In genomic region chr18:501406-501714, GRCh38 we compare ENCODE assay signal across 18 cellular contexts. TPM values are rescaled to one million over a fixed set of nuclear protein-coding genes. Genes with fewer than 3 reads are reported as not detected.
DNase-seq lines count a peak whose midpoint lies in the region; ATAC-seq and TF ChIP-seq lines count a peak whose summit lies in the region.
"Had no signal": no experiment of that assay in that cellular context is flagged by ENCODE, and none has a peak within 500 bp of the region (broad histone marks: within the 10 kb centered on the region; RNA-seq: fewer than 3 reads in every experiment).

No MANE protein-coding gene starts in this region.

- H3K4me1 ChIP-seq in HUES48 (ENCODE audit: control insufficient read depth, insufficient read depth, low read length) (peaks cover 11% of the 10 kb centered on the region; the same call in 1 of the 2 replicates), smooth muscle cell (ENCODE audit: low read depth) (peaks cover 6% of the 10 kb centered on the region)
- H3K4me1 ChIP-seq: HAP-1 had no signal

- H3K36me3 ChIP-seq in HUES48 (ENCODE audit: control insufficient read depth, insufficient read depth, low read length) (no peaks in the 10 kb centered on the region), smooth muscle cell (ENCODE audit: low read depth) (no peaks in the 10 kb centered on the region)
- H3K36me3 ChIP-seq: BLaER1 treated with 17β-estradiol and CSF1 and Interleukin-3, amounts not matched to agents 10 nM and 100 nM; esophagus squamous epithelium; HAP-1 had no signal

- H3F3A ChIP-seq in smooth muscle cell (ENCODE audit: low read depth), result peaks cover 8% of the 10 kb centered on the region

- H3K27ac ChIP-seq in HUES48 (ENCODE audit: low read depth, low read length) (no peak overlapping the region), smooth muscle cell (ENCODE audit: low read depth) (no peak overlapping the region)

- H2AFZ ChIP-seq in smooth muscle cell (ENCODE audit: low read depth), result peak overlapping the region; percentile 43

- H3K27ac Mint-ChIP-seq in brain, result peak overlapping the region in 2 of 5 experiments; percentile 70 to 81
- H3K27ac Mint-ChIP-seq: activated naive CD8-positive, alpha-beta T cell treated with anti-CD3 and anti-CD28 coated beads, Interleukin-2, amount 10 ng/mL, durations not matched to agents 7 days and 5 days; stimulated activated effector memory CD8-positive, alpha-beta T cell treated with anti-CD3 and anti-CD28 coated beads, Interleukin-12 subunit alpha, Interleukin-12 subunit beta, amount 100 ng/mL, for 72 hours had no signal

- 12% methylated on average over 11 of the region's 11 CpGs for WGBS in smooth muscle cell (ENCODE audit: low lambda C conversion rate)

- peak overlapping the region; percentile 87 for H3K4me2 ChIP-seq in smooth muscle cell

- H3K9ac ChIP-seq in HUES48 (ENCODE audit: low read depth, low read length) (no peak overlapping the region), smooth muscle cell (ENCODE audit: low read depth) (no peak overlapping the region)

- H3K79me2 ChIP-seq in smooth muscle cell (ENCODE audit: low read depth), result peaks cover 3% of the 10 kb centered on the region

- H3K27me3 Mint-ChIP-seq in brain, result peaks cover 77% of the 10 kb centered on the region

- ATAC-seq in HG03520 (IDR thresholded peaks at IDR 0.05; ENCODE audit: unreplicated experiment), result no peak
- ATAC-seq: K562; stimulated activated effector memory CD8-positive, alpha-beta T cell treated with anti-CD3 and anti-CD28 coated beads, Interleukin-12 subunit alpha, Interleukin-12 subunit beta, amount 100 ng/mL, for 72 hours had no signal

- H3K27me3 ChIP-seq in HUES48 (ENCODE audit: control insufficient read depth, insufficient read depth, low read length) (peaks cover 67% of the 10 kb centered on the region), smooth muscle cell (ENCODE audit: low read depth) (peaks cover 22% of the 10 kb centered on the region)

- peaks cover 30% of the 10 kb centered on the region for H3K4me1 Mint-ChIP-seq in brain
- H3K4me1 Mint-ChIP-seq: activated naive CD8-positive, alpha-beta T cell treated with anti-CD3 and anti-CD28 coated beads, Interleukin-2, amount 10 ng/mL, durations not matched to agents 7 days and 5 days; stimulated activated effector memory CD8-positive, alpha-beta T cell treated with anti-CD3 and anti-CD28 coated beads, Interleukin-12 subunit alpha, Interleukin-12 subunit beta, amount 100 ng/mL, for 72 hours had no signal

- H3K4me3 Mint-ChIP-seq in brain, result peak overlapping the region; percentile 75 to 89 (median 85)
- H3K4me3 Mint-ChIP-seq: stimulated activated effector memory CD8-positive, alpha-beta T cell treated with anti-CD3 and anti-CD28 coated beads, Interleukin-12 subunit alpha, Interleukin-12 subunit beta, amount 100 ng/mL, for 72 hours had no signal

- peaks cover 6% of the 10 kb centered on the region for H4K20me1 ChIP-seq in smooth muscle cell (ENCODE audit: low read depth)

- peaks cover 0 to 5% (median 0%) of the 10 kb centered on the region in 5 experiments for H3K9me3 Mint-ChIP-seq in brain
- H3K9me3 Mint-ChIP-seq: activated naive CD8-positive, alpha-beta T cell treated with anti-CD3 and anti-CD28 coated beads, Interleukin-2, amount 10 ng/mL, durations not matched to agents 7 days and 5 days; stimulated activated effector memory CD8-positive, alpha-beta T cell treated with anti-CD3 and anti-CD28 coated beads, Interleukin-12 subunit alpha, Interleukin-12 subunit beta, amount 100 ng/mL, for 72 hours had no signal

- DNase-seq in left kidney (ENCODE audit: low read depth, low spot score), result peak; percentile 27
- no peak for DNase-seq in smooth muscle cell (lab: John Stamatoyannopoulos, UW; ENCODE audit: unreplicated experiment)
- DNase-seq in D341Med (ENCODE audit: low spot score), result no peak
- no peak for DNase-seq in NCI-H774 (lab: John Stamatoyannopoulos, UW)
- DNase-seq: activated CD4-positive, alpha-beta T cell treated with anti-CD3 and anti-CD28 coated beads for 48 hours; activated naive CD8-positive, alpha-beta T cell treated with anti-CD3 and anti-CD28 coated beads, Interleukin-2, amount 10 ng/mL, durations not matched to agents 7 days and 5 days; esophagus squamous epithelium; hippocampal formation; NCI-H1092; NK-92 treated with Interleukin-12 subunit alpha and Interleukin-12 subunit beta, amount 100 ng/mL, for 24 hours had no signal

- no peaks in the 10 kb centered on the region for H3K36me3 Mint-ChIP-seq in brain
- H3K36me3 Mint-ChIP-seq: activated naive CD8-positive, alpha-beta T cell treated with anti-CD3 and anti-CD28 coated beads, Interleukin-2, amount 10 ng/mL, durations not matched to agents 7 days and 5 days had no signal

- H3K9me3 ChIP-seq in HUES48 (ENCODE audit: control insufficient read depth, insufficient read depth, low read length), result no peaks in the 10 kb centered on the region
- H3K9me3 ChIP-seq in smooth muscle cell (replicated peaks; ENCODE audit: low read depth), result no peaks in the 10 kb centered on the region
- H3K9me3 ChIP-seq: esophagus squamous epithelium, HAP-1 had no signal

- no peak for TF ChIP-seq CTCF in brain (conservative IDR thresholded peaks at IDR 0.05)
- no peak for TF ChIP-seq CTCF in smooth muscle cell (IDR thresholded peaks at IDR 0.05; ENCODE audit: borderline replicate concordance, insufficient read depth, poor library complexity, severe bottlenecking)

- H3K4me3 ChIP-seq in HUES48 (ENCODE audit: low read depth, low read length) (peak overlapping the region; percentile 73), smooth muscle cell (peak overlapping the region; percentile 63)
- H3K4me3 ChIP-seq: HAP-1, K562 had no signal

RNA-seq across cellular contexts. Expression of gene COLEC12, which starts 0.9 kb away (rescaled TPM):
- polyA plus RNA-seq in brain (ENCODE audit: insufficient read depth, low read depth, low replicate concordance) (3.9 TPM), smooth muscle cell (10.5 and 13.7 TPM in 2 replicates)
- total RNA-seq in smooth muscle cell, result 10.8 and 13.8 TPM in 2 replicates
- total RNA-seq: T-helper 2 cell treated with Interferon-gamma antibody and Interleukin-4, amounts not matched to agents 100 ng/mL and 5 ng/mL, for 36 hours had no signal
- polyA plus RNA-seq: K562 had no signal
